18 cellular contexts compared by ENCODE assay signal in the genomic region with DNA sequence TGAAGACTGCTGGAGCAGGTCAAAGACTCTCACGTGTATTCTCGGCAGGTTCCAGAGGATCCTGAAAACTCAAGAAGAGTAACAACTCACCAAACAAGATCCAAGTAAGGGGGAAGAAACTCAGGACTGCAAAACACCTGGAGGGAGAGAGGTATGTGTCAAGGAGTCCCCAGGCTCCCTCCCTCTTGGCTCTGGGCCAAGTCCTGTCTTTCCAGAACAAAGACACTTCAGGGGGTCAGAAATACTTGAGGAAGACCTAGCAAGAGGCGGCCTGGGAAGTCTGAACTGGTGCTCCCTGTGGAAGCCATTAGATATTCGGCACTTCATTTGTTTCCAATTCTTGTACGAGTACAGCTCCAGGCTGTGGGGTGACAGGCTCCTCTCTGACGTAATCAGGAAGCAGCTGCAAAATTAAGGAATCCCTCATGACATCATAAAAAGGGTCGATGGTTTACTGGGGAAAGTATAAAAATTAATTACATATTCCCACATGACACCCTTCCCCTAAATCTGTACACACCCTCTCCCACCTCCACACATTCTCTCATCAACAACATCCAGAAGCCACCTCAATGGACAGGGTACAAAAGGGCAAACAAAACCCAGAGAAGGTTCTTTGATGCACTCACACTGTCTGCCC.
DNase-seq lines count a peak whose midpoint lies in the region; ATAC-seq, FAIRE-seq and TF ChIP-seq lines count a peak whose summit lies in the region.
"Had no signal": no experiment of that assay in that cellular context is flagged by ENCODE, and none has a peak within 500 bp of the region (broad histone marks: within the 10 kb centered on the region; RNA-seq: fewer than 3 reads in every experiment).

No MANE protein-coding gene starts in this region.

- H2AFZ ChIP-seq in H1 (ENCODE audit: low read length), result no peak overlapping the region

- no peak overlapping the region for H3K4me3 Mint-ChIP-seq in naive thymus-derived CD4-positive, alpha-beta T cell
- H3K4me3 Mint-ChIP-seq: CD4-positive, alpha-beta T cell; stimulated activated memory B cell treated with anti-CD40 and anti-IgM and Interleukin-4, amounts not matched to agents 10 μg/mL and 1 μg/mL and 100 μg/mL, for 72 hours had no signal

- H3K27me3 ChIP-seq in H1 (replicated peaks in 1 of 4; ENCODE audit: control insufficient read depth in 3 of 4, extremely low read depth in 1 of 4, insufficient read depth in 3 of 4, low read length in 3 of 4), result no peaks in the 10 kb centered on the region
- no peaks in the 10 kb centered on the region for H3K27me3 ChIP-seq in naive thymus-derived CD4-positive, alpha-beta T cell (ENCODE audit: control insufficient read depth in 2 of 2, insufficient read depth in 2 of 2, low read length in 2 of 2)
- H3K27me3 ChIP-seq in transverse colon, result no peaks in the 10 kb centered on the region
- H3K27me3 ChIP-seq: ascending aorta had no signal

- 34% methylated on average over 7 of the region's 7 CpGs; no CpG with 5 or more reads in 1 of the 2 experiments for WGBS in H1 (ENCODE audit: extremely low coverage in 1 of 2, insufficient coverage in 1 of 2, insufficient read length in 1 of 2, insufficient replicate concordance in 2 of 2, low coverage in 1 of 2, low lambda C conversion rate in 2 of 2, missing lambda C conversion rate in 1 of 2), 2 experiments
- 73 to 78% methylated on average over 7 of the region's 7 CpGs for WGBS in transverse colon (ENCODE audit: low coverage in 1 of 2), 2 donors

- H3K36me3 ChIP-seq in H1 (ENCODE audit: control insufficient read depth in 2 of 4, insufficient read depth in 4 of 4, low read length in 3 of 4), result no peaks in the 10 kb centered on the region
- peaks cover 0 to 15% (median 0%) of the 10 kb centered on the region in 3 experiments for H3K36me3 ChIP-seq in naive thymus-derived CD4-positive, alpha-beta T cell (ENCODE audit: control insufficient read depth in 2 of 3, insufficient read depth in 3 of 3, low read length in 3 of 3)
- no peaks in the 10 kb centered on the region for H3K36me3 ChIP-seq in transverse colon
- H3K36me3 ChIP-seq: ascending aorta had no signal

- H3K9me3 Mint-ChIP-seq in naive thymus-derived CD4-positive, alpha-beta T cell, result peaks cover 0 to 3% (median 0%) of the 10 kb centered on the region in 11 donors
- H3K9me3 Mint-ChIP-seq: activated T-cell treated with anti-CD3 and anti-CD28 coated beads, Interleukin-2, amount 50 U/mL, for 72 hours; CD4-positive, alpha-beta T cell; stimulated activated memory B cell treated with anti-CD40 and anti-IgM and Interleukin-4, amounts not matched to agents 10 μg/mL and 1 μg/mL and 100 μg/mL, for 72 hours had no signal

- FAIRE-seq in H1 (lab: Jason Lieb, UNC), result peak; percentile 94

- CTCF ChIA-PET in H1 (lab: Charles Lee; ENCODE audit: partially characterized antibody), result interaction anchor here (0.8 to 2.6 kb wide), 7 partner anchors 8 to 137 kb away, joined by 3 to 6 read pairs (median 4); no protein-coding TSS in a partner anchor
- CTCF ChIA-PET in naive thymus-derived CD4-positive, alpha-beta T cell (lab: Charles Lee), result interaction anchor here (0.6 to 1.0 kb wide), 2 partner anchors 50 to 1740 kb away, joined by 3 read pairs; no protein-coding TSS in a partner anchor

- peaks cover 0 to 12% (median 7%) of the 10 kb centered on the region in 4 experiments; a peak in 5 of 7 replicates for H3K4me1 ChIP-seq in H1 (replicated peaks in 1 of 4; ENCODE audit: control insufficient read depth in 3 of 4, insufficient read depth in 4 of 4, low read length in 3 of 4)
- peaks cover 16 to 29% of the 10 kb centered on the region in 2 donors for H3K4me1 ChIP-seq in naive thymus-derived CD4-positive, alpha-beta T cell (ENCODE audit: control insufficient read depth in 2 of 2, insufficient read depth in 2 of 2, low read length in 2 of 2)
- peaks cover 0 to 18% (median 14%) of the 10 kb centered on the region in 4 donors for H3K4me1 ChIP-seq in transverse colon

- in situ Hi-C loops in transverse colon (cut with MboI; ENCODE audit: low pct_ligation_motif_present in 1 of 4, low pct_unique_long_range_greater_than_20kb in 1 of 4, low sequenced_read_pairs in 3 of 4), result no loop called here

- peak overlapping the region in 6 of 9 donors; percentile 20 to 83 (median 52) for H3K27ac Mint-ChIP-seq in naive thymus-derived CD4-positive, alpha-beta T cell
- H3K27ac Mint-ChIP-seq: activated T-cell treated with anti-CD3 and anti-CD28 coated beads, Interleukin-2, amount 50 U/mL, for 72 hours; stimulated activated memory B cell treated with anti-CD40 and anti-IgM and Interleukin-4, amounts not matched to agents 10 μg/mL and 1 μg/mL and 100 μg/mL, for 72 hours had no signal

- POLR2A ChIA-PET in H1 (lab: Charles Lee; ENCODE audit: partially characterized antibody), result interaction anchor here (0.9 to 1.4 kb wide), 4 partner anchors 11 to 109 kb away, joined by 3 to 5 read pairs (median 3); a partner anchor contains a TSS
- POLR2A ChIA-PET in naive thymus-derived CD4-positive, alpha-beta T cell (lab: Charles Lee), result interaction anchor here (1.2 kb wide), 1 partner anchor 18 kb away, joined by 3 read pairs; no protein-coding TSS in a partner anchor

- DNase-seq in NCI-H146 (lab: John Stamatoyannopoulos, UW) (peak; percentile 4), NCI-H146 treated with DMSO at 0.1 percent for 48 hours (lab: John Stamatoyannopoulos, UW; ENCODE audit: unreplicated experiment) (no peak), H1 (ENCODE audit: low read depth in 1 of 2, low spot score in 2 of 2) (peak; percentile 74 to 82), D341Med (ENCODE audit: low spot score) (no peak), transverse colon (no peak)
- no peak for DNase-seq in naive thymus-derived CD4-positive, alpha-beta T cell
- DNase-seq: CD4-positive, alpha-beta T cell; GDM1; lower lobe of right lung; NCI-H1436 treated with DMSO at 0.1 percent for 48 hours; NCI-H774; right cardiac atrium; RPMI8226 had no signal

- no peak for TF ChIP-seq RAD21 in Ishikawa (IDR thresholded peaks at IDR 0.05; ENCODE audit: low read depth)
- TF ChIP-seq RAD21 in H1 (IDR thresholded peaks at IDR 0.05 in 1 of 2, conservative IDR thresholded peaks at IDR 0.05 in 1 of 2; ENCODE audit: low read depth in 2 of 2, low read length in 2 of 2), result no peak

- no peak for TF ChIP-seq POLR2A in H1 (IDR thresholded peaks at IDR 0.05; ENCODE audit: control extremely low read depth in 1 of 2, low read depth in 2 of 2, low read length in 2 of 2)
- TF ChIP-seq POLR2A in transverse colon (IDR thresholded peaks at IDR 0.05), result no peak

- no peak overlapping the region for H3K9ac ChIP-seq in H1 (replicated peaks in 1 of 4; ENCODE audit: extremely low read depth in 1 of 4, low read depth in 3 of 4, low read length in 3 of 4)

- H3K18ac ChIP-seq in H1 (ENCODE audit: extremely low read depth, low read length), result peak overlapping the region; percentile 72; the same call in 1 of the 2 replicates

- no peak overlapping the region for H2BK15ac ChIP-seq in H1 (ENCODE audit: low read length)

- H3K4me3 ChIP-seq in H1 (ENCODE audit: extremely low read depth in 1 of 4, insufficient read depth in 2 of 4, low read depth in 3 of 4, low read length in 4 of 4), result peak overlapping the region in 1 of 4 experiments; percentile 6; a peak in 1 of 8 replicates
- H3K4me3 ChIP-seq in naive thymus-derived CD4-positive, alpha-beta T cell (ENCODE audit: low read length), result no peak overlapping the region
- no peak overlapping the region for H3K4me3 ChIP-seq in transverse colon
- H3K4me3 ChIP-seq: ascending aorta, lower lobe of right lung had no signal

- peaks cover 10 to 42% (median 29%) of the 10 kb centered on the region in 5 donors for H3K36me3 Mint-ChIP-seq in naive thymus-derived CD4-positive, alpha-beta T cell

- no peaks in the 10 kb centered on the region for H3K23me2 ChIP-seq in H1 (ENCODE audit: low read depth, low read length)

- no peak overlapping the region for H3K4ac ChIP-seq in H1 (replicated peaks; ENCODE audit: insufficient read length, low read depth, low read length)

- H3K4me1 Mint-ChIP-seq in naive thymus-derived CD4-positive, alpha-beta T cell, result peaks cover 34 to 81% (median 65%) of the 10 kb centered on the region in 7 donors

- H3K4me2 ChIP-seq in H1 (ENCODE audit: insufficient read depth in 1 of 2, low read depth in 2 of 2, low read length in 2 of 2), result peak overlapping the region; percentile 26 to 65; a peak in 3 of 4 replicates

- TF ChIP-seq CTCF in H1 (IDR thresholded peaks at IDR 0.05; ENCODE audit: control extremely low read depth in 1 of 3, insufficient read depth in 1 of 3, low read depth in 1 of 3, low read length in 3 of 3) (no peak), transverse colon (IDR thresholded peaks at IDR 0.05) (no peak)

- H4K91ac ChIP-seq in H1 (replicated peaks; ENCODE audit: insufficient read length, low read length), result no peak overlapping the region

- intact Hi-C loops in naive thymus-derived CD4-positive, alpha-beta T cell (cut with micrococcal nuclease), result loop anchor here (5.0 to 10.0 kb wide), 2 partner anchors 47 to 50 kb away; no protein-coding TSS in a partner anchor
- intact Hi-C loops in transverse colon (cut with DNase I; ENCODE audit: low total_unique reads), result no loop called here

- H3K27ac ChIP-seq in H1 (ENCODE audit: low read depth, low read length), result no peak overlapping the region
- no peak overlapping the region for H3K27ac ChIP-seq in naive thymus-derived CD4-positive, alpha-beta T cell (ENCODE audit: low read depth, low read length)
- no peak overlapping the region for H3K27ac ChIP-seq in transverse colon
- H3K27ac ChIP-seq: ascending aorta, lower lobe of right lung had no signal

- H2BK20ac ChIP-seq in H1 (ENCODE audit: low read length), result 0 out of 2 replicates have a peak overlapping the region, but pooled peaks have one; percentile 55

- ATAC-seq in naive thymus-derived CD4-positive, alpha-beta T cell, result no peak
- ATAC-seq in HG03196 (IDR thresholded peaks at IDR 0.05; ENCODE audit: unreplicated experiment), result no peak
- ATAC-seq: right cardiac atrium had no signal

- no peak overlapping the region for H2BK120ac ChIP-seq in H1 (replicated peaks; ENCODE audit: low read depth, low read length)

- H4K20me1 ChIP-seq in H1 (replicated peaks in 1 of 2; ENCODE audit: control insufficient read depth in 1 of 2, insufficient read depth in 2 of 2, low read length in 2 of 2), result no peaks in the 10 kb centered on the region

- H3K79me1 ChIP-seq in H1 (ENCODE audit: low read depth, low read length), result no peaks in the 10 kb centered on the region

- no peak overlapping the region for H3K23ac ChIP-seq in H1 (ENCODE audit: insufficient read length)

- 0 out of 2 replicates have a peak overlapping the region, but pooled peaks have one; percentile 80 for H2AK5ac ChIP-seq in H1 (ENCODE audit: low read depth, low read length)

- H4K5ac ChIP-seq in H1 (ENCODE audit: insufficient read length, low read depth, low read length), result no peak overlapping the region

- TF ChIP-seq EP300 in Ishikawa (IDR thresholded peaks at IDR 0.05; ENCODE audit: borderline replicate concordance) (no peak), H1 (IDR thresholded peaks at IDR 0.05; ENCODE audit: borderline replicate concordance in 1 of 2, low read depth in 2 of 2, low read length in 2 of 2) (no peak; a peak in 1 of 3 replicates), transverse colon (IDR thresholded peaks at IDR 0.05; ENCODE audit: low read depth) (no peak)

- H3K9me3 ChIP-seq in H1 (ENCODE audit: insufficient read depth in 2 of 2, low read depth in 1 of 2, low read length in 1 of 2) (no peaks in the 10 kb centered on the region), transverse colon (no peaks in the 10 kb centered on the region)
- no peaks in the 10 kb centered on the region for H3K9me3 ChIP-seq in naive thymus-derived CD4-positive, alpha-beta T cell (ENCODE audit: control insufficient read depth in 2 of 3, low read length in 3 of 3)
- H3K9me3 ChIP-seq: ascending aorta, lower lobe of right lung had no signal

- no peaks in the 10 kb centered on the region for H3K79me2 ChIP-seq in H1 (ENCODE audit: control insufficient read depth in 1 of 2, insufficient read depth in 2 of 2, low read length in 2 of 2)

- no peaks in the 10 kb centered on the region for H3K27me3 Mint-ChIP-seq in naive thymus-derived CD4-positive, alpha-beta T cell
- H3K27me3 Mint-ChIP-seq: CD4-positive, alpha-beta T cell; stimulated activated memory B cell treated with anti-CD40 and anti-IgM and Interleukin-4, amounts not matched to agents 10 μg/mL and 1 μg/mL and 100 μg/mL, for 72 hours had no signal

- 0 out of 2 replicates have a peak overlapping the region, but pooled peaks have one; percentile 62 for H2BK12ac ChIP-seq in H1 (ENCODE audit: low read depth, low read length)

- no peak overlapping the region for H3K14ac ChIP-seq in H1 (ENCODE audit: insufficient read length)

- peak overlapping the region; percentile 66; the same call in 1 of the 2 replicates for H2BK5ac ChIP-seq in H1 (ENCODE audit: low read depth, low read length)

- no peak overlapping the region for H3K56ac ChIP-seq in H1 (replicated peaks; ENCODE audit: insufficient read length, low read depth, low read length)

- no peak overlapping the region for H4K8ac ChIP-seq in H1 (ENCODE audit: extremely low read depth, insufficient read depth, low read length)

Comparison
In these comparisons a context has a peak if more than half of its experiments do, and no peak if none do; other contexts are left out.
1. DNase-seq: peak in NCI-H146 (single experiment) and H1 (2 of 2); none in NCI-H146 treated with DMSO at 0.1 percent for 48 hours (single experiment), naive thymus-derived CD4-positive, alpha-beta T cell (0 of 9), D341Med (single experiment) and transverse colon (single experiment).